In genomic region chr2:17245921-17246320, GRCh38 we compare ENCODE assay signal across 1 cellular context.
TF ChIP-seq lines count a peak whose summit lies in the region.

No MANE protein-coding gene starts in this region.

TF ChIP-seq in SK-N-SH treated with all-trans-retinoic acid at 6 μM for 48 hours, 23 proteins besides CTCF, POLR2A, EP300 and RAD21 (continued from another document):
- no peak for TF ChIP-seq CSRNP3 (CRISPR knock-in tag; IDR thresholded peaks at IDR 0.05)
- no peak for TF ChIP-seq ZFP30 (CRISPR knock-in tag; IDR thresholded peaks at IDR 0.05)
- no peak for TF ChIP-seq ZFP3 (CRISPR knock-in tag; IDR thresholded peaks at IDR 0.05)
- no peak for TF ChIP-seq RARB (CRISPR knock-in tag; IDR thresholded peaks at IDR 0.05)
- no peak for TF ChIP-seq SNAI2 (CRISPR knock-in tag; IDR thresholded peaks at IDR 0.05)
- no peak for TF ChIP-seq POU6F1 (CRISPR knock-in tag; IDR thresholded peaks at IDR 0.05; ENCODE audit: borderline replicate concordance, low read depth)
- no peak for TF ChIP-seq BACH2 (CRISPR knock-in tag; IDR thresholded peaks at IDR 0.05; ENCODE audit: borderline replicate concordance)
- TF ChIP-seq ZNF8 (CRISPR knock-in tag; IDR thresholded peaks at IDR 0.05) = no peak
- TF ChIP-seq TCF4 (CRISPR knock-in tag; IDR thresholded peaks at IDR 0.05; ENCODE audit: borderline replicate concordance) = no peak
- TF ChIP-seq GLIS3 (CRISPR knock-in tag; IDR thresholded peaks at IDR 0.05) = no peak
- no peak for TF ChIP-seq ESRRG (CRISPR knock-in tag; IDR thresholded peaks at IDR 0.05)
TF ChIP-seq in SK-N-SH treated with all-trans-retinoic acid at 6 μM for 48 hours: peak in this region for 0.
